Comparison of ENCODE assay signal across 29 cellular contexts in genomic region chr5:176429972-176430371, GRCh38. TPM values are rescaled to one million over a fixed set of nuclear protein-coding genes. Genes with fewer than 3 reads are reported as not detected.
DNase-seq lines count a peak whose midpoint lies in the region; ATAC-seq, FAIRE-seq and TF ChIP-seq lines count a peak whose summit lies in the region.
"Had no signal": no experiment of that assay in that cellular context is flagged by ENCODE, and none has a peak within 500 bp of the region (broad histone marks: within the 10 kb centered on the region; RNA-seq: fewer than 3 reads in every experiment).

No MANE protein-coding gene starts in this region.

- H3K36me3 ChIP-seq in GM12878 (ENCODE audit: control insufficient read depth in 2 of 2, insufficient read depth in 2 of 2, low read length in 1 of 2): no peaks in the 10 kb centered on the region
- H3K36me3 ChIP-seq: heart right ventricle, left ventricle myocardium inferior, upper lobe of left lung had no signal

- TF ChIP-seq RAD21 in GM12878 (IDR thresholded peaks at IDR 0.05; ENCODE audit: insufficient read depth, low read depth, low read length): no peak

- H3K4me2 ChIP-seq in GM12878 (ENCODE audit: control insufficient read depth, insufficient read depth): no peak overlapping the region

- DNase-seq in activated CD8-positive, alpha-beta memory T cell treated with anti-CD3 and anti-CD28 coated beads, Interleukin-2, amount 10 ng/mL, durations not matched to agents 7 days and 5 days: no peak
- no peak for DNase-seq in activated CD8-positive, alpha-beta memory T cell treated with anti-CD3 and anti-CD28 coated beads, Interleukin-2, amount 50 U/mL, for 48 hours
- peak; percentile 52 for DNase-seq in OCI-M1 (lab: John Stamatoyannopoulos, UW)
- no peak for DNase-seq in GM12878 (ENCODE audit: low read depth, low spot score)
- no peak for DNase-seq in stimulated activated naive CD8-positive, alpha-beta T cell treated with anti-CD3 and anti-CD28 coated beads, Interleukin-15, Interleukin-2, amounts not matched to agents 100 U/mL and 50 U/mL, for 24 hours
- no peak for DNase-seq in hippocampal formation (lab: John Stamatoyannopoulos, UW)
- DNase-seq in CD1c-positive myeloid dendritic cell (ENCODE audit: extremely low spot score): no peak
- no peak for DNase-seq in NCI-H1930 (lab: John Stamatoyannopoulos, UW)
- DNase-seq: activated CD4-positive, alpha-beta T cell treated with anti-CD3 and anti-CD28 coated beads, Interleukin-2, amount 10 ng/mL, durations not matched to agents 24 days and 14 days; activated gamma-delta T cell; amniotic stem cell; DMS 273 treated with DMSO at 0.1 percent for 48 hours; heart right ventricle; immature natural killer cell; left ventricle myocardium inferior; NCI-H2081 treated with DMSO at 0.1 percent for 48 hours; NCI-H510A treated with DMSO at 0.1 percent for 48 hours; NK-92 treated with Interleukin-12 subunit alpha and Interleukin-12 subunit beta, amount 100 ng/mL, for 24 hours; stimulated activated CD4-positive, alpha-beta T cell treated with anti-CD3 and anti-CD28 coated beads, Interleukin-2, amount 100 ng/mL, for 48 hours; T-helper 1 cell; upper lobe of left lung had no signal

- no peak overlapping the region for H3K9ac ChIP-seq in GM12878 (ENCODE audit: control insufficient read depth, insufficient read depth, low read length)

- RAD21 ChIA-PET in GM12878 (lab: Charles Lee; ENCODE audit: unreplicated experiment): no interaction called here

- no peaks in the 10 kb centered on the region for H4K20me1 ChIP-seq in GM12878 (ENCODE audit: control insufficient read depth, insufficient read depth)

- H3K4me1 ChIP-seq in GM12878 (ENCODE audit: control insufficient read depth, insufficient read depth, low read length): no peaks in the 10 kb centered on the region
- H3K4me1 ChIP-seq: heart right ventricle, left ventricle myocardium inferior, upper lobe of left lung had no signal

- H3K27me3 ChIP-seq in GM12878 (replicated peaks in 1 of 2; ENCODE audit: control insufficient read depth in 2 of 2, insufficient read depth in 2 of 2, low read length in 1 of 2): no peaks in the 10 kb centered on the region
- H3K27me3 ChIP-seq: upper lobe of left lung had no signal

- SMC1A ChIA-PET in GM12878 (lab: Charles Lee; ENCODE audit: uncharacterized antibody, unreplicated experiment): interaction anchor here (1.5 kb wide), 1 partner anchor 18 kb away, joined by 3 read pairs; the partner anchor contains the start of gene FAF2

- no peak overlapping the region for H3K4me3 ChIP-seq in GM12878
- H3K4me3 ChIP-seq: heart right ventricle, left ventricle myocardium inferior, skin epidermis, upper lobe of left lung had no signal

- no peak overlapping the region for H3K27ac ChIP-seq in GM12878 (ENCODE audit: control insufficient read depth, insufficient read depth)
- H3K27ac ChIP-seq: 22Rv1, C4-2B, heart right ventricle, HL-60, left ventricle myocardium inferior, skin epidermis, upper lobe of left lung had no signal

- POLR2A ChIA-PET in GM12878 (lab: Charles Lee): no interaction called here

- ATAC-seq in activated CD8-positive, alpha-beta memory T cell treated with anti-CD3 and anti-CD28 coated beads, Interleukin-2, amount 10 ng/mL, durations not matched to agents 7 days and 5 days: peak; percentile 30
- peak; percentile 54 for ATAC-seq in GM12878
- peak; percentile 40 for ATAC-seq in stimulated activated naive CD8-positive, alpha-beta T cell treated with anti-CD3 and anti-CD28 coated beads, Interleukin-15, Interleukin-2, amounts not matched to agents 100 U/mL and 50 U/mL, for 24 hours
- ATAC-seq: heart right ventricle, Right ventricle myocardium inferior had no signal

- H2AFZ ChIP-seq in GM12878 (ENCODE audit: control insufficient read depth, low read depth, low read length): no peak overlapping the region

- intact Hi-C loops in GM12878 (cut with micrococcal nuclease; ENCODE audit: unreplicated experiment): no loop called here

- TF ChIP-seq EP300 in GM12878 (IDR thresholded peaks at IDR 0.05; ENCODE audit: borderline replicate concordance in 1 of 2, control insufficient read depth in 1 of 2, low read depth in 2 of 2, low read length in 2 of 2): no peak

- no peaks in the 10 kb centered on the region for H3K79me2 ChIP-seq in GM12878 (ENCODE audit: control insufficient read depth, insufficient read depth, low read length)

- peaks cover 6% of the 10 kb centered on the region for H3K4me1 Mint-ChIP-seq in activated CD8-positive, alpha-beta memory T cell treated with anti-CD3 and anti-CD28 coated beads, Interleukin-2, amount 10 ng/mL, durations not matched to agents 7 days and 5 days

- H3K9me3 Mint-ChIP-seq in activated CD8-positive, alpha-beta memory T cell treated with anti-CD3 and anti-CD28 coated beads, Interleukin-2, amount 10 ng/mL, durations not matched to agents 7 days and 5 days (ENCODE audit: low read depth): no peaks in the 10 kb centered on the region
- H3K9me3 Mint-ChIP-seq: immature natural killer cell had no signal

- H3K9me3 ChIP-seq in GM12878 (replicated peaks; ENCODE audit: control insufficient read depth, insufficient read depth, low read length): no peaks in the 10 kb centered on the region; the same call in 2 of the 3 replicates
- H3K9me3 ChIP-seq: heart right ventricle, left ventricle myocardium inferior, upper lobe of left lung had no signal

- no TSS peak for BruUV-seq in GM12878 (replicated peaks; lab: Mats Ljungman, UMichigan)

- H3K27me3 Mint-ChIP-seq in activated CD8-positive, alpha-beta memory T cell treated with anti-CD3 and anti-CD28 coated beads, Interleukin-2, amount 10 ng/mL, durations not matched to agents 7 days and 5 days: peaks cover 2% of the 10 kb centered on the region
- H3K27me3 Mint-ChIP-seq: dendritic cell treated with granulocyte-macrophage colony-stimulating factor and Interleukin-4, amounts not matched to agents 40 ng/mL and 50 ng/mL, for 4 days had no signal

- peak overlapping the region; percentile 54 for H3K27ac Mint-ChIP-seq in activated CD8-positive, alpha-beta memory T cell treated with anti-CD3 and anti-CD28 coated beads, Interleukin-2, amount 10 ng/mL, durations not matched to agents 7 days and 5 days
- H3K27ac Mint-ChIP-seq: activated CD4-positive, alpha-beta T cell treated with anti-CD3 and anti-CD28 coated beads, Interleukin-2, amount 10 ng/mL, durations not matched to agents 24 days and 14 days; dendritic cell treated with granulocyte-macrophage colony-stimulating factor and Interleukin-4, amounts not matched to agents 40 ng/mL and 50 ng/mL, for 4 days had no signal

- FAIRE-seq in GM12878 (lab: Jason Lieb, UNC): no peak
- FAIRE-seq: endothelial cell of umbilical vein, G401.6 had no signal

- no peak overlapping the region for H3K4me3 Mint-ChIP-seq in activated CD8-positive, alpha-beta memory T cell treated with anti-CD3 and anti-CD28 coated beads, Interleukin-2, amount 10 ng/mL, durations not matched to agents 7 days and 5 days
- H3K4me3 Mint-ChIP-seq: activated CD4-positive, alpha-beta T cell treated with anti-CD3 and anti-CD28 coated beads, Interleukin-2, amount 10 ng/mL, durations not matched to agents 24 days and 14 days; dendritic cell treated with granulocyte-macrophage colony-stimulating factor and Interleukin-4, amounts not matched to agents 40 ng/mL and 50 ng/mL, for 4 days; immature natural killer cell had no signal

- in situ Hi-C loops in GM12878 (cut with MboI): no loop called here

- no peak for TF ChIP-seq CTCF in GM12878 (IDR thresholded peaks at IDR 0.05 in 2 of 3, conservative IDR thresholded peaks at IDR 0.05 in 1 of 3; ENCODE audit: control insufficient read depth in 2 of 3, extremely low read depth in 1 of 3, insufficient read depth in 1 of 3, low read depth in 3 of 3, low read length in 3 of 3)

- peaks cover 3% of the 10 kb centered on the region for H3K36me3 Mint-ChIP-seq in activated CD8-positive, alpha-beta memory T cell treated with anti-CD3 and anti-CD28 coated beads, Interleukin-2, amount 10 ng/mL, durations not matched to agents 7 days and 5 days
- H3K36me3 Mint-ChIP-seq: immature natural killer cell had no signal

- CTCF ChIA-PET in activated CD8-positive, alpha-beta memory T cell treated with anti-CD3 and anti-CD28 coated beads, Interleukin-2, amount 10 ng/mL, durations not matched to agents 7 days and 5 days (lab: Charles Lee): interaction anchor here (1.2 to 2.7 kb wide), 4 partner anchors 9 to 41 kb away, joined by 3 to 15 read pairs (median 4); partner anchors contain the start of genes CLTB and FAF2
- CTCF ChIA-PET in GM12878 (lab: Yijun Ruan, JAX): interaction anchor here (4.6 kb wide), 1 partner anchor 13 kb away, joined by 15 read pairs; the partner anchor contains the start of gene CLTB

- 58% methylated on average over 4 of the region's 4 CpGs for WGBS in GM12878 (ENCODE audit: insufficient coverage, insufficient replicate concordance, low lambda C conversion rate, missing lambda C conversion rate)

- TF ChIP-seq POLR2A in GM12878 (IDR thresholded peaks at IDR 0.05; ENCODE audit: low read depth, low read length): no peak

RNA-seq across cellular contexts. Expression of gene CLTB, which starts 13.6 kb away (rescaled TPM):
- 10 to 100 TPM; 56.7 to 61.8 TPM for total RNA-seq in activated CD8-positive, alpha-beta memory T cell treated with anti-CD3 and anti-CD28 coated beads, Interleukin-2, amount 10 ng/mL, durations not matched to agents 7 days and 5 days
- total RNA-seq in GM12878 (2013; cell fraction: nucleolus; rRNA removed): 8.3 and 9.2 TPM in 2 replicates
- 48.0 and 52.8 TPM in 2 replicates for total RNA-seq in GM12878 (2014; rRNA removed)
- total RNA-seq in GM12878 (2014; rRNA removed; fragmentation: Illumina TruSeq; extraction: Trizol): 21.1 and 22.4 TPM in 2 replicates
- total RNA-seq in GM12878 (2021): 46.5 and 51.0 TPM in 2 replicates
- 11.4 TPM for polyA plus RNA-seq in GM12878 (2011; ENCODE audit: low read depth)
- polyA plus RNA-seq in GM12878 (2011; rRNA removed): 19.0 and 28.7 TPM in 2 replicates
- 34.6 and 53.1 TPM in 2 replicates for polyA plus RNA-seq in GM12878 (2011; cell fraction: cytosol; rRNA removed)
- polyA plus RNA-seq in GM12878 (2011; cell fraction: nucleus; rRNA removed): 37.9 and 40.0 TPM in 2 replicates
- polyA plus RNA-seq in GM12878 (2012): 20.3 and 25.4 TPM in 2 replicates
- polyA plus RNA-seq in GM12878 (2014; fragmentation: Illumina TruSeq; extraction: Trizol): 4.5 and 18.4 TPM in 2 replicates
- 1 to 10 TPM; 1.6 to 4.4 TPM for polyA plus RNA-seq in GM12878 (2014; fragmentation: Nextera tagmentation; extraction: Ambion mirVana)
- 51.5 and 52.7 TPM in 2 replicates for polyA plus RNA-seq in GM12878 (2014; rRNA removed)
- polyA plus RNA-seq in GM12878 (2016; fragmentation: Nextera tagmentation; extraction: Ambion mirVana): 10 to 100 TPM; 45.1 to 50.2 TPM
- 11.5 and 20.6 TPM in 2 replicates for polyA minus RNA-seq in GM12878 (2011; rRNA and poly(A)+ RNA removed)
- polyA minus RNA-seq in GM12878 (2011; cell fraction: cytosol; rRNA and poly(A)+ RNA removed): 12.3 and 13.3 TPM in 2 replicates
- 4.8 and 10.5 TPM in 2 replicates for polyA minus RNA-seq in GM12878 (2011; cell fraction: nucleus; rRNA and poly(A)+ RNA removed)

RNA-seq across cellular contexts. Expression of gene FAF2, which starts 18.2 kb away (rescaled TPM):
- 10 to 100 TPM; 29.9 to 38.7 TPM for total RNA-seq in activated CD8-positive, alpha-beta memory T cell treated with anti-CD3 and anti-CD28 coated beads, Interleukin-2, amount 10 ng/mL, durations not matched to agents 7 days and 5 days
- total RNA-seq in GM12878 (2013; cell fraction: nucleolus; rRNA removed): 47.4 and 58.1 TPM in 2 replicates
- total RNA-seq in GM12878 (2014; rRNA removed) (35.1 and 35.8 TPM in 2 replicates), GM12878 (2014; rRNA removed; fragmentation: Illumina TruSeq; extraction: Trizol) (34.6 and 35.4 TPM in 2 replicates), GM12878 (2021) (33.7 and 34.8 TPM in 2 replicates)
- polyA plus RNA-seq in GM12878 (2011; ENCODE audit: low read depth): 17.2 TPM
- polyA plus RNA-seq in GM12878 (2011; rRNA removed) (34.1 and 37.6 TPM in 2 replicates), GM12878 (2014; fragmentation: Illumina TruSeq; extraction: Trizol) (41.7 and 43.5 TPM in 2 replicates), GM12878 (2014; fragmentation: Nextera tagmentation; extraction: Ambion mirVana) (10 to 100 TPM; 19.0 to 20.7 TPM), GM12878 (2014; rRNA removed) (29.3 and 30.8 TPM in 2 replicates), GM12878 (2016; fragmentation: Nextera tagmentation; extraction: Ambion mirVana) (10 to 100 TPM; 39.2 to 45.1 TPM)
- 27.8 and 28.5 TPM in 2 replicates for polyA plus RNA-seq in GM12878 (2011; cell fraction: cytosol; rRNA removed)
- polyA plus RNA-seq in GM12878 (2011; cell fraction: nucleus; rRNA removed): 31.4 and 32.4 TPM in 2 replicates
- 18.7 and 20.2 TPM in 2 replicates for polyA plus RNA-seq in GM12878 (2012)
- polyA minus RNA-seq in GM12878 (2011; rRNA and poly(A)+ RNA removed): 41.2 and 63.0 TPM in 2 replicates
- 15.1 and 16.4 TPM in 2 replicates for polyA minus RNA-seq in GM12878 (2011; cell fraction: cytosol; rRNA and poly(A)+ RNA removed)
- 13.3 and 17.8 TPM in 2 replicates for polyA minus RNA-seq in GM12878 (2011; cell fraction: nucleus; rRNA and poly(A)+ RNA removed)

RNA-seq across cellular contexts. Expression of gene HIGD2A, which starts 41.4 kb away (rescaled TPM):
- total RNA-seq in activated CD8-positive, alpha-beta memory T cell treated with anti-CD3 and anti-CD28 coated beads, Interleukin-2, amount 10 ng/mL, durations not matched to agents 7 days and 5 days: 10 to 100 TPM; 86.0 to 87.7 TPM
- 16.4 and 16.5 TPM in 2 replicates for total RNA-seq in GM12878 (2013; cell fraction: nucleolus; rRNA removed)
- 314 and 348 TPM in 2 replicates for total RNA-seq in GM12878 (2014; rRNA removed)
- 153 and 159 TPM in 2 replicates for total RNA-seq in GM12878 (2014; rRNA removed; fragmentation: Illumina TruSeq; extraction: Trizol)
- 160 and 170 TPM in 2 replicates for total RNA-seq in GM12878 (2021)
- 108 TPM for polyA plus RNA-seq in GM12878 (2011; ENCODE audit: low read depth)
- 113 and 155 TPM in 2 replicates for polyA plus RNA-seq in GM12878 (2011; rRNA removed)
- polyA plus RNA-seq in GM12878 (2011; cell fraction: cytosol; rRNA removed): 357 and 366 TPM in 2 replicates
- polyA plus RNA-seq in GM12878 (2011; cell fraction: nucleus; rRNA removed): 108 and 121 TPM in 2 replicates
- 230 and 260 TPM in 2 replicates for polyA plus RNA-seq in GM12878 (2012)
- 61.4 and 152 TPM in 2 replicates for polyA plus RNA-seq in GM12878 (2014; fragmentation: Illumina TruSeq; extraction: Trizol)
- 100 to 1,000 TPM; 196 to 327 TPM for polyA plus RNA-seq in GM12878 (2014; fragmentation: Nextera tagmentation; extraction: Ambion mirVana)
- polyA plus RNA-seq in GM12878 (2014; rRNA removed): 343 and 345 TPM in 2 replicates
- 100 to 1,000 TPM; 191 to 218 TPM for polyA plus RNA-seq in GM12878 (2016; fragmentation: Nextera tagmentation; extraction: Ambion mirVana)
- polyA minus RNA-seq in GM12878 (2011; rRNA and poly(A)+ RNA removed): 56.8 and 166 TPM in 2 replicates
- 76.2 and 82.9 TPM in 2 replicates for polyA minus RNA-seq in GM12878 (2011; cell fraction: cytosol; rRNA and poly(A)+ RNA removed)
- polyA minus RNA-seq in GM12878 (2011; cell fraction: nucleus; rRNA and poly(A)+ RNA removed): 26.5 and 33.9 TPM in 2 replicates

RNA-seq across cellular contexts. Expression of gene NOP16, which starts 41.6 kb away (rescaled TPM):
- 10 to 100 TPM; 44.8 to 68.3 TPM for total RNA-seq in activated CD8-positive, alpha-beta memory T cell treated with anti-CD3 and anti-CD28 coated beads, Interleukin-2, amount 10 ng/mL, durations not matched to agents 7 days and 5 days
- 65.7 and 66.1 TPM in 2 replicates for total RNA-seq in GM12878 (2013; cell fraction: nucleolus; rRNA removed)
- total RNA-seq in GM12878 (2014; rRNA removed): 50.3 and 52.3 TPM in 2 replicates
- 84.2 and 98.1 TPM in 2 replicates for total RNA-seq in GM12878 (2014; rRNA removed; fragmentation: Illumina TruSeq; extraction: Trizol)
- total RNA-seq in GM12878 (2021): 89.2 and 90.8 TPM in 2 replicates
- polyA plus RNA-seq in GM12878 (2011; ENCODE audit: low read depth): 50.5 TPM
- polyA plus RNA-seq in GM12878 (2011; rRNA removed): 68.8 and 93.8 TPM in 2 replicates
- 87.9 and 103 TPM in 2 replicates for polyA plus RNA-seq in GM12878 (2011; cell fraction: cytosol; rRNA removed)
- 86.0 and 103 TPM in 2 replicates for polyA plus RNA-seq in GM12878 (2011; cell fraction: nucleus; rRNA removed)
- polyA plus RNA-seq in GM12878 (2012): 49.5 and 61.0 TPM in 2 replicates
- polyA plus RNA-seq in GM12878 (2014; fragmentation: Illumina TruSeq; extraction: Trizol): 61.5 and 105 TPM in 2 replicates
- polyA plus RNA-seq in GM12878 (2014; fragmentation: Nextera tagmentation; extraction: Ambion mirVana): 100 to 1,000 TPM; 177 to 196 TPM
- 122 and 128 TPM in 2 replicates for polyA plus RNA-seq in GM12878 (2014; rRNA removed)
- 100 to 1,000 TPM; 231 to 276 TPM for polyA plus RNA-seq in GM12878 (2016; fragmentation: Nextera tagmentation; extraction: Ambion mirVana)
- polyA minus RNA-seq in GM12878 (2011; rRNA and poly(A)+ RNA removed): 33.9 and 41.8 TPM in 2 replicates
- 20.8 and 23.2 TPM in 2 replicates for polyA minus RNA-seq in GM12878 (2011; cell fraction: cytosol; rRNA and poly(A)+ RNA removed)
- 48.2 and 102 TPM in 2 replicates for polyA minus RNA-seq in GM12878 (2011; cell fraction: nucleus; rRNA and poly(A)+ RNA removed)
